In genomic region chrX:107376186-107376585, GRCh38 we compare ENCODE assay signal across 1 cellular context.
TF ChIP-seq lines count a peak whose summit lies in the region.
"Not testable (repeated sequence)": the region's sequence is repeated elsewhere in the genome, so short reads cannot be mapped to it uniquely, and the experiment has no call there.

No MANE protein-coding gene starts in this region.

- POLR2A ChIA-PET in HEK293 (lab: Yijun Ruan, JAX) = not testable (repeated sequence)

- not testable (repeated sequence) for H3K9me3 ChIP-seq in HEK293 (ENCODE audit: control insufficient read depth, insufficient read depth, low read depth, low read length)

- CTCF ChIA-PET in HEK293 (lab: Yijun Ruan, JAX) = not testable (repeated sequence)

- not testable (repeated sequence) for H3K4me3 ChIP-seq in HEK293 (ENCODE audit: low read depth, low read length)

- not testable (repeated sequence) for H3K36me3 ChIP-seq in HEK293 (ENCODE audit: control insufficient read depth in 2 of 2, insufficient read depth in 1 of 2, low read length in 2 of 2)

- H3K27ac ChIP-seq in HEK293 (ENCODE audit: extremely low read depth, low read depth, low read length) = not testable (repeated sequence)

- not testable (repeated sequence) for H3K4me1 ChIP-seq in HEK293 (ENCODE audit: control insufficient read depth, insufficient read depth, low read length)

- not testable (repeated sequence) for TF ChIP-seq CTCF in HEK293 (tag by site-specific recombination; IDR thresholded peaks at IDR 0.05)

TF ChIP-seq in HEK293, 187 proteins besides CTCF, POLR2A, EP300 and RAD21:
- peak; percentile 94 for TF ChIP-seq ZNF146 (tag by site-specific recombination; IDR thresholded peaks at IDR 0.05)
